In the genomic region with DNA sequence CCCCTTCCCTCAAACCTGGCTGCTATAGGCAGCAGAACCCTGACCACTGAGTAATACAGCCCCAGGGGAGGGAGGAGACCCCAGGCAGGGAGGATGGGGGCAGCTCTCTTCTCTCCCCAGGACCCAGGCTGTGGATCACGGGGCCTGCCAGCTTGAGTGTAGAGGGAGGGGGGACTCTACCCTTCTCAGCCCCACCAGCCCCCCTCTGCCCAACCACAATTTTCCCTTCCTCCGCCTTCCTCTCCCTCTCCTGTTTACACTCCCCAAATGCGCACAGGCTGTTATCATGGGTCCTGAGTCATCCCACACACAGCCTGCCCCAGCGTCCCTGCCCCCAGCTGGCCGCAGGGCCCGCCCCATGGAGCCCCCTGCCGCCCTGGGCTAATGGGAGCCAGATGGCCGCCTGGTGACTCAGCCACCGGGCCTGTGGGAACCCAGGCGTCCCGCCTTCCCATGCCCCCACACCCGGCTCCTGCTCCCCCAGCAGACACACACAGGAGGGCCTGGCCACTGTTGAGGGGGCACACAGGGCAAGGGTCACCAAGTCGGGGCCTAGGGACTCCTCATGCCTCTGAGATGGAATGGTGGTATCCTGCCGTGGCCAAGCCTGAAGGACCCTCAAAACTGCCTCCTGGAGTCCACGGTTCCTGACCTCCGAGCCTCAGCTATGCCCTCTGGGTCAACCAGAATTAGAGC, we compare ENCODE assay signal across 8 cellular contexts. TPM values are rescaled to one million over a fixed set of nuclear protein-coding genes. Genes with fewer than 3 reads are reported as not detected.
A peak's percentile ranks its signal among the peaks of the same experiment; 100 is the strongest.
DNase-seq lines count a peak whose midpoint lies in the region; TF ChIP-seq lines count a peak whose summit lies in the region.

No MANE protein-coding gene starts in this region.

- H3K4me1 Mint-ChIP-seq in activated T-helper 2 cell treated with anti-CD3 and anti-CD28 coated beads, Interferon-gamma antibody, Interleukin-2, Interleukin-4, amounts not matched to agents 10 μg/mL and 5 μg/mL and 100 μg/mL, durations not matched to agents 14 hours and 24 hours and 36 hours (ENCODE audit: low read depth), result peaks cover 36% of the 10 kb centered on the region

- H3K4me1 ChIP-seq in right atrium auricular region, result peaks cover 7 to 76% of the 10 kb centered on the region in 2 donors
- peaks cover 0 to 69% (median 58%) of the 10 kb centered on the region in 4 donors for H3K4me1 ChIP-seq in sigmoid colon

- intact Hi-C loops in activated T-helper 2 cell treated with anti-CD3 and anti-CD28 coated beads, Interferon-gamma antibody, Interleukin-2, Interleukin-4, amounts not matched to agents 10 μg/mL and 5 μg/mL and 100 μg/mL, durations not matched to agents 14 hours and 24 hours and 36 hours (cut with micrococcal nuclease), result no loop called here
- intact Hi-C loops in sigmoid colon (cut with DNase I), result loop anchor here (2.0 kb wide), 1 partner anchor 29 kb away; a partner anchor contains a TSS

- H3K27ac Mint-ChIP-seq in activated T-helper 2 cell treated with anti-CD3 and anti-CD28 coated beads, Interferon-gamma antibody, Interleukin-2, Interleukin-4, amounts not matched to agents 10 μg/mL and 5 μg/mL and 100 μg/mL, durations not matched to agents 14 hours and 24 hours and 36 hours, result peak overlapping the region; percentile 83

- H3K36me3 Mint-ChIP-seq in activated T-helper 2 cell treated with anti-CD3 and anti-CD28 coated beads, Interferon-gamma antibody, Interleukin-2, Interleukin-4, amounts not matched to agents 10 μg/mL and 5 μg/mL and 100 μg/mL, durations not matched to agents 14 hours and 24 hours and 36 hours (ENCODE audit: low read depth), result peaks cover 72% of the 10 kb centered on the region

- no peaks in the 10 kb centered on the region for H3K9me3 ChIP-seq in right atrium auricular region
- H3K9me3 ChIP-seq in sigmoid colon, result no peaks in the 10 kb centered on the region

- peak overlapping the region; percentile 93 to 97 for H3K27ac ChIP-seq in right atrium auricular region
- H3K27ac ChIP-seq in sigmoid colon, result peak overlapping the region; percentile 79 to 90 (median 86)

- H3K4me3 Mint-ChIP-seq in activated T-helper 2 cell treated with anti-CD3 and anti-CD28 coated beads, Interferon-gamma antibody, Interleukin-2, Interleukin-4, amounts not matched to agents 10 μg/mL and 5 μg/mL and 100 μg/mL, durations not matched to agents 14 hours and 24 hours and 36 hours (ENCODE audit: low read depth), result no peak overlapping the region

- peak; percentile 97 for DNase-seq in A172 (ENCODE audit: low spot score)
- DNase-seq in HK-2 (ENCODE audit: unreplicated experiment), result peak; percentile 88
- no peak for DNase-seq in activated T-helper 2 cell treated with anti-CD3 and anti-CD28 coated beads, Interferon-gamma antibody, Interleukin-2, Interleukin-4, amounts not matched to agents 10 μg/mL and 5 μg/mL and 100 μg/mL, durations not matched to agents 14 hours and 24 hours and 36 hours (ENCODE audit: low spot score)
- DNase-seq in right atrium auricular region (ENCODE audit: low spot score), result peak; percentile 83
- peak; percentile 90 for DNase-seq in sigmoid colon
- no peak for DNase-seq in SIG-M5 (lab: John Stamatoyannopoulos, UW)
- DNase-seq in NCI-H82 treated with DMSO at 0.1 percent for 48 hours (lab: John Stamatoyannopoulos, UW; ENCODE audit: unreplicated experiment), result no peak
- DNase-seq in cortex of kidney (lab: John Stamatoyannopoulos, UW), result no peak

- TF ChIP-seq EP300 in sigmoid colon (IDR thresholded peaks at IDR 0.05), result no peak

- H3K36me3 ChIP-seq in right atrium auricular region (peaks cover 24% of the 10 kb centered on the region), sigmoid colon (peaks cover 0 to 38% (median 24%) of the 10 kb centered on the region in 4 donors)

- no peaks in the 10 kb centered on the region for H3K9me3 Mint-ChIP-seq in activated T-helper 2 cell treated with anti-CD3 and anti-CD28 coated beads, Interferon-gamma antibody, Interleukin-2, Interleukin-4, amounts not matched to agents 10 μg/mL and 5 μg/mL and 100 μg/mL, durations not matched to agents 14 hours and 24 hours and 36 hours

- TF ChIP-seq CTCF in right atrium auricular region (IDR thresholded peaks at IDR 0.05) (no peak), sigmoid colon (IDR thresholded peaks at IDR 0.05) (no peak)

- no peaks in the 10 kb centered on the region for H3K27me3 ChIP-seq in right atrium auricular region
- no peaks in the 10 kb centered on the region for H3K27me3 ChIP-seq in sigmoid colon

- H3K27me3 Mint-ChIP-seq in activated T-helper 2 cell treated with anti-CD3 and anti-CD28 coated beads, Interferon-gamma antibody, Interleukin-2, Interleukin-4, amounts not matched to agents 10 μg/mL and 5 μg/mL and 100 μg/mL, durations not matched to agents 14 hours and 24 hours and 36 hours (ENCODE audit: low read depth), result no peaks in the 10 kb centered on the region

- TF ChIP-seq POLR2A in sigmoid colon (IDR thresholded peaks at IDR 0.05), result no peak

- no peak overlapping the region for H3K4me3 ChIP-seq in right atrium auricular region
- no peak overlapping the region for H3K4me3 ChIP-seq in sigmoid colon

- 50 to 72% methylated on average over 16 of the region's 16 CpGs for WGBS in sigmoid colon, 2 donors

RNA-seq across cellular contexts. Expression of a gene that starts 13.6 kb away (rescaled TPM):
- 8.3 and 8.9 TPM in 2 replicates for total RNA-seq in A172 (2014; rRNA removed; shearing (Covaris generic))
- total RNA-seq in activated T-helper 2 cell treated with anti-CD3 and anti-CD28 coated beads, Interferon-gamma antibody, Interleukin-2, Interleukin-4, amounts not matched to agents 10 μg/mL and 5 μg/mL and 100 μg/mL, durations not matched to agents 14 hours and 24 hours and 36 hours, result 33.5 and 34.4 TPM in 2 replicates
- total RNA-seq in right atrium auricular region (10 to 100 TPM in 1 of 2 donors, 1 to 10 TPM in 1; 8.1 to 16.2 TPM), sigmoid colon (10 to 100 TPM in 1 of 4 donors, 1 to 10 TPM in 3; 8.7 to 16.6 (median 9.2) TPM)
- polyA plus RNA-seq in sigmoid colon, result 10 to 100 TPM; 11.3 to 23.1 (median 15.6) TPM

RNA-seq across cellular contexts. Expression of a gene that starts 30.1 kb away (rescaled TPM):
- 13.6 and 18.3 TPM in 2 replicates for total RNA-seq in A172 (2014; rRNA removed; shearing (Covaris generic))
- 125 and 126 TPM in 2 replicates for total RNA-seq in activated T-helper 2 cell treated with anti-CD3 and anti-CD28 coated beads, Interferon-gamma antibody, Interleukin-2, Interleukin-4, amounts not matched to agents 10 μg/mL and 5 μg/mL and 100 μg/mL, durations not matched to agents 14 hours and 24 hours and 36 hours
- 10 to 100 TPM; 17.6 to 33.7 TPM for total RNA-seq in right atrium auricular region
- 10 to 100 TPM; 16.4 to 27.1 (median 18.1) TPM for total RNA-seq in sigmoid colon
- polyA plus RNA-seq in sigmoid colon, result 10 to 100 TPM in 1 of 3 donors, 1 to 10 TPM in 2; 6.5 to 25.0 (median 7.2) TPM

RNA-seq across cellular contexts. Expression of a gene that starts 40.4 kb away (rescaled TPM):
- 4.5 and 13.5 TPM in 2 replicates for total RNA-seq in A172 (2014; rRNA removed; shearing (Covaris generic))
- total RNA-seq in activated T-helper 2 cell treated with anti-CD3 and anti-CD28 coated beads, Interferon-gamma antibody, Interleukin-2, Interleukin-4, amounts not matched to agents 10 μg/mL and 5 μg/mL and 100 μg/mL, durations not matched to agents 14 hours and 24 hours and 36 hours, result 6.2 TPM in 2 replicates
- total RNA-seq in right atrium auricular region (1 to 10 TPM; 1.9 to 3.8 TPM), sigmoid colon (10 to 100 TPM in 3 of 4 donors, 1 to 10 TPM in 1; 7.5 to 14.5 (median 13.6) TPM)
- 10 to 100 TPM in 1 of 3 donors, 1 to 10 TPM in 2; 7.2 to 10.1 (median 8.4) TPM for polyA plus RNA-seq in sigmoid colon

RNA-seq across cellular contexts. Expression of a gene that starts 52.8 kb away (rescaled TPM):
- 0.98 and 2.1 TPM in 2 replicates for total RNA-seq in A172 (2014; rRNA removed; shearing (Covaris generic))
- 4.2 and 4.8 TPM in 2 replicates for total RNA-seq in activated T-helper 2 cell treated with anti-CD3 and anti-CD28 coated beads, Interferon-gamma antibody, Interleukin-2, Interleukin-4, amounts not matched to agents 10 μg/mL and 5 μg/mL and 100 μg/mL, durations not matched to agents 14 hours and 24 hours and 36 hours
- total RNA-seq in right atrium auricular region (1 to 10 TPM; 5.0 to 8.5 TPM), sigmoid colon (10 to 100 TPM; 13.6 to 47.1 (median 22.6) TPM)
- 1 to 10 TPM in 2 of 3 donors, under 1 TPM in 1; 0.46 to 9.6 (median 5.8) TPM for polyA plus RNA-seq in sigmoid colon

RNA-seq across cellular contexts. Expression of a gene that starts 59.4 kb away (rescaled TPM):
- total RNA-seq in A172 (2014; rRNA removed; shearing (Covaris generic)), result 168 and 204 TPM in 2 replicates
- 283 and 294 TPM in 2 replicates for total RNA-seq in activated T-helper 2 cell treated with anti-CD3 and anti-CD28 coated beads, Interferon-gamma antibody, Interleukin-2, Interleukin-4, amounts not matched to agents 10 μg/mL and 5 μg/mL and 100 μg/mL, durations not matched to agents 14 hours and 24 hours and 36 hours
- total RNA-seq in right atrium auricular region, result 100 to 1,000 TPM in 1 of 2 donors, 10 to 100 TPM in 1; 88.8 to 109 TPM
- total RNA-seq in sigmoid colon, result 100 to 1,000 TPM; 120 to 153 (median 130) TPM
- polyA plus RNA-seq in sigmoid colon, result 100 to 1,000 TPM in 1 of 3 donors, 10 to 100 TPM in 2; 61.9 to 133 (median 65.0) TPM

Comparison
In these comparisons a context has a peak if more than half of its experiments do, and no peak if none do; other contexts are left out.
1. DNase-seq: peak in A172 (single experiment), HK-2 (single experiment), right atrium auricular region (single experiment) and sigmoid colon (single experiment); none in activated T-helper 2 cell treated with anti-CD3 and anti-CD28 coated beads, Interferon-gamma antibody, Interleukin-2, Interleukin-4, amounts not matched to agents 10 μg/mL and 5 μg/mL and 100 μg/mL, durations not matched to agents 14 hours and 24 hours and 36 hours (single experiment), SIG-M5 (single experiment), NCI-H82 treated with DMSO at 0.1 percent for 48 hours (single experiment) and cortex of kidney (single experiment).